Comparison of ENCODE assay signal across 8 cellular contexts in genomic region chr1:248905949-248906740, GRCh38. TPM values are rescaled to one million over a fixed set of nuclear protein-coding genes. Genes with fewer than 3 reads are reported as not detected.
DNase-seq lines count a peak whose midpoint lies in the region; ATAC-seq and TF ChIP-seq lines count a peak whose summit lies in the region.

TSS of gene PGBD2 (plus strand) at chr1:248906235. CDS start at chr1:248913863, 7,628 bp downstream.

- CTCF ChIA-PET in BJ (lab: Yijun Ruan, JAX) = interaction anchor here (0.7 to 1.0 kb wide), 2 partner anchors 67 to 119 kb away, joined by 3 read pairs; no protein-coding TSS in a partner anchor

- peak within 1 kb of the TSS; percentile 60 for H3K4me3 ChIP-seq in BJ (ENCODE audit: low read depth, low read length)
- H3K4me3 ChIP-seq in colonic mucosa = peak within 1 kb of the TSS; percentile 59
- H3K4me3 ChIP-seq in left lung = peak within 1 kb of the TSS; percentile 56

- no peaks in the 10 kb centered on the region for H3K36me3 ChIP-seq in BJ (ENCODE audit: control insufficient read depth, insufficient read depth, low read length)
- H3K36me3 ChIP-seq in colonic mucosa = no peaks in the 10 kb centered on the region
- H3K36me3 ChIP-seq in left lung = peaks cover 0 to 5% of the 10 kb centered on the region in 2 donors

- DNase-seq in BJ (ENCODE audit: low read depth) (no peak), NCI-H510A (lab: John Stamatoyannopoulos, UW) (peak; percentile 65), colonic mucosa (peak; percentile 99), left lung (peak; percentile 96 to 98)
- peak; percentile 94 to 96 for DNase-seq in activated CD4-positive, alpha-beta T cell treated with anti-CD3 and anti-CD28 coated beads for 4 hours
- DNase-seq in stimulated activated CD4-positive, alpha-beta T cell treated with anti-CD3 and anti-CD28 coated beads, Interleukin-2, amount 100 ng/mL, for 4 hours (ENCODE audit: low read depth) = peak; percentile 92

- TF ChIP-seq POLR2A in GM19193 (IDR thresholded peaks at IDR 0.05; ENCODE audit: extremely low read depth, insufficient read depth, insufficient read length) = peak; percentile 96

- H3K9ac ChIP-seq in colonic mucosa (ENCODE audit: low read depth in 2 of 2, low read length in 2 of 2) = peak within 1 kb of the TSS; percentile 68 to 79

- TF ChIP-seq CTCF in BJ (IDR thresholded peaks at IDR 0.05; ENCODE audit: insufficient read depth, low read depth, low read length) (peak; percentile 89), colonic mucosa (IDR thresholded peaks at IDR 0.05) (peak; percentile 57), left lung (IDR thresholded peaks at IDR 0.05) (peak; percentile 50 to 67)

- H3K27ac ChIP-seq in colonic mucosa (peak within 1 kb of the TSS; percentile 92), left lung (peak within 1 kb of the TSS; percentile 90 to 98)

- POLR2A ChIA-PET in BJ (lab: Charles Lee) = interaction anchor here (0.6 kb wide), 1 partner anchor 95 kb away, joined by 3 read pairs; no protein-coding TSS in a partner anchor

- intact Hi-C loops in colonic mucosa (cut with DNase I) = no loop called here
- intact Hi-C loops in left lung (cut with DNase I) = no loop called here

- H3K4me1 ChIP-seq in colonic mucosa (no peaks in the 10 kb centered on the region), left lung (peaks cover 8 to 23% of the 10 kb centered on the region in 2 donors)

- no peaks in the 10 kb centered on the region for H3K27me3 ChIP-seq in BJ (ENCODE audit: control insufficient read depth, insufficient read depth, low read length)
- H3K27me3 ChIP-seq in colonic mucosa = no peaks in the 10 kb centered on the region
- H3K27me3 ChIP-seq in left lung = no peaks in the 10 kb centered on the region

- no peaks in the 10 kb centered on the region for H3K9me3 ChIP-seq in colonic mucosa
- H3K9me3 ChIP-seq in left lung = no peaks in the 10 kb centered on the region

- ATAC-seq in HG03432 (IDR thresholded peaks at IDR 0.05; ENCODE audit: unreplicated experiment) = peak; percentile 95
- ATAC-seq in left lung = peak; percentile 98

RNA-seq across cellular contexts. Expression of gene PGBD2, which starts in this region (rescaled TPM):
- 3.8 and 4.2 TPM in 2 replicates for polyA plus RNA-seq in BJ (2011; rRNA removed)
- 3.1 and 3.9 TPM in 2 replicates for polyA minus RNA-seq in BJ (2011; rRNA and poly(A)+ RNA removed)
- total RNA-seq in colonic mucosa (1 to 10 TPM; 7.2 to 8.4 TPM), left lung (10 to 100 TPM in 1 of 2 donors, 1 to 10 TPM in 1; 7.0 to 10.2 TPM)
